In genomic region chrX:52603156-52603555, GRCh38 we compare ENCODE assay signal across 22 cellular contexts. TPM values are rescaled to one million over a fixed set of nuclear protein-coding genes. Genes with fewer than 3 reads are reported as not detected.
"Had no signal": no experiment of that assay in that cellular context is flagged by ENCODE, and none has a peak within 500 bp of the region (broad histone marks: within the 10 kb centered on the region; RNA-seq: fewer than 3 reads in every experiment).

No MANE protein-coding gene starts in this region.

RNA-seq across cellular contexts. Expression of gene SSX7, which starts 51.5 kb away (rescaled TPM):
- total RNA-seq: activated B cell treated with CpG ODN at 0.5 μM for 24 hours; activated CD4-positive, alpha-beta memory T cell treated with anti-CD3 and anti-CD28 coated beads for 36 hours; activated CD4-positive, alpha-beta T cell treated with anti-CD3 and anti-CD28 coated beads, Interleukin-2, amount 10 ng/mL, durations not matched to agents 24 days and 14 days; activated CD8-positive, alpha-beta memory T cell treated with anti-CD3 and anti-CD28 coated beads for 36 hours; activated CD8-positive, alpha-beta T cell treated with anti-CD3 and anti-CD28 coated beads for 36 hours; activated naive CD4-positive, alpha-beta T cell treated with anti-CD3 and anti-CD28 coated beads for 36 hours; activated naive CD4-positive, alpha-beta T cell treated with anti-CD3 and anti-CD28 coated beads, Interleukin-2, amount 50 U/mL, for 72 hours; activated naive CD8-positive, alpha-beta T cell treated with anti-CD3 and anti-CD28 coated beads for 36 hours; activated T-cell treated with anti-CD3 and anti-CD28 coated beads, Interleukin-2, amount 50 U/mL, for 4 hours; activated T-cell treated with anti-CD3 and anti-CD28 coated beads, Interleukin-2, amount 50 U/mL, for 72 hours; activated T-helper 1 cell treated with anti-CD3 and anti-CD28 coated beads, Interleukin-12 subunit alpha, Interleukin-12 subunit beta, Interleukin-2, Interleukin-4 antibody, amounts not matched to agents 30 ng/mL and 10 ng/mL and 1 ng/mL, durations not matched to agents 14 hours and 24 hours and 36 hours; activated T-helper 17 cell treated with anti-CD3 and anti-CD28 coated beads, Interleukin-2, amount 50 U/mL, for 72 hours; adrenal gland; aorta; astrocyte; body of pancreas; breast epithelium; cardiac septum; cerebellum; T-helper 1 cell treated with Interleukin-12 subunit alpha and Interleukin-12 subunit beta and Interleukin-4 antibody, amounts not matched to agents 30 ng/mL and 1 ng/mL, for 36 hours; T-helper 17 cell; T-helper 2 cell treated with Interferon-gamma antibody and Interleukin-4, amounts not matched to agents 100 ng/mL and 5 ng/mL, for 36 hours had no signal
